19 cellular contexts compared by ENCODE assay signal in genomic region chr3:138598534-138598933, GRCh38.
"Had no signal": no experiment of that assay in that cellular context is flagged by ENCODE, and none has a peak within 500 bp of the region (broad histone marks: within the 10 kb centered on the region; RNA-seq: fewer than 3 reads in every experiment).

No MANE protein-coding gene starts in this region.

- H3K9me3 ChIP-seq: colonic mucosa, esophagus muscularis mucosa, gastroesophageal sphincter, heart left ventricle, lower lobe of right lung had no signal

- DNase-seq: colonic mucosa; cortex of kidney; effector CD4-positive, alpha-beta T cell; effector memory CD4-positive, alpha-beta T cell; foreskin keratinocyte; heart left ventricle; hypothalamus; immature natural killer cell; islet precursor cell; kidney; left lung; left ventricle myocardium superior; lower lobe of right lung; mesendoderm; midbrain; naive thymus-derived CD4-positive, alpha-beta T cell had no signal

- H3K36me3 ChIP-seq: colonic mucosa, esophagus muscularis mucosa, gastroesophageal sphincter, heart left ventricle, left lung, lower lobe of right lung had no signal

- H3K4me2 ChIP-seq: hepatocyte had no signal

- H3K79me2 ChIP-seq: hepatocyte had no signal

- H3K4me1 ChIP-seq: colonic mucosa, foreskin keratinocyte had no signal

- ATAC-seq: foreskin keratinocyte; gastroesophageal sphincter; heart left ventricle; left lung; left ventricle myocardium superior; lower lobe of right lung; naive thymus-derived CD4-positive, alpha-beta T cell had no signal

- H3K27ac ChIP-seq: colonic mucosa, esophagus muscularis mucosa, foreskin keratinocyte, gastroesophageal sphincter, heart left ventricle, hepatocyte, left lung, lower lobe of right lung had no signal

- H2AFZ ChIP-seq: hepatocyte had no signal

- H3K4me3 ChIP-seq: colonic mucosa, esophagus muscularis mucosa, gastroesophageal sphincter, heart left ventricle, hepatocyte, left lung, lower lobe of right lung had no signal

- H3K27me3 ChIP-seq: colonic mucosa, esophagus muscularis mucosa, foreskin keratinocyte, gastroesophageal sphincter, heart left ventricle, hepatocyte had no signal
